ENCODE assay signal across 8 cellular contexts in genomic region chr22:44323140-44323790, GRCh38. TPM values are rescaled to one million over a fixed set of nuclear protein-coding genes. Genes with fewer than 3 reads are reported as not detected.
"Had no signal": no experiment of that assay in that cellular context is flagged by ENCODE, and none has a peak within 500 bp of the region (broad histone marks: within the 10 kb centered on the region; RNA-seq: fewer than 3 reads in every experiment).

No MANE protein-coding gene starts in this region.

RNA-seq across cellular contexts. Expression of gene SHISAL1, which starts 10.5 kb away (rescaled TPM):
- total RNA-seq: activated B cell treated with CpG ODN at 0.5 μM for 24 hours; activated CD4-positive, alpha-beta memory T cell treated with anti-CD3 and anti-CD28 coated beads, Interleukin-2, amount 10 ng/mL, durations not matched to agents 7 days and 5 days; activated CD4-positive, alpha-beta T cell treated with anti-CD3 and anti-CD28 coated beads, Interleukin-2, amount 10 ng/mL, durations not matched to agents 24 days and 14 days; activated CD8-positive, alpha-beta memory T cell treated with anti-CD3 and anti-CD28 coated beads, Interleukin-2, amount 10 ng/mL, durations not matched to agents 7 days and 5 days; activated CD8-positive, alpha-beta T cell treated with anti-CD3 and anti-CD28 coated beads, Interleukin-2, amount 10 ng/mL, durations not matched to agents 7 days and 5 days; activated naive CD4-positive, alpha-beta T cell treated with anti-CD3 and anti-CD28 coated beads, Interleukin-2, amount 50 U/mL, for 72 hours; activated naive CD8-positive, alpha-beta T cell treated with anti-CD3 and anti-CD28 coated beads for 36 hours; activated T-helper 2 cell treated with anti-CD3 and anti-CD28 coated beads, Interferon-gamma antibody, Interleukin-2, Interleukin-4, amounts not matched to agents 10 μg/mL and 5 μg/mL and 100 μg/mL, durations not matched to agents 14 hours and 24 hours and 36 hours had no signal
